Comparison of ENCODE assay signal across 8 cellular contexts in genomic region chr4:68349361-68350360, GRCh38. TPM values are rescaled to one million over a fixed set of nuclear protein-coding genes. Genes with fewer than 3 reads are reported as not detected.
DNase-seq lines count a peak whose midpoint lies in the region; ATAC-seq, FAIRE-seq and TF ChIP-seq lines count a peak whose summit lies in the region.

Gene YTHDC1, minus strand, starts transcription at chr4:68350090. Its CDS starts 337 bp downstream, at chr4:68349753.

- H3K4ac ChIP-seq in trophoblast cell (ENCODE audit: low read depth, low read length), result peak within 1 kb of the TSS; percentile 99

- peak within 1 kb of the TSS; percentile 97 to 100 (median 98) for H3K4me3 Mint-ChIP-seq in T-cell

- ATAC-seq in HG02840 (IDR thresholded peaks at IDR 0.05; ENCODE audit: low FRiP score, unreplicated experiment) (peak; percentile 95), T-cell (replicated peaks in 1 of 4) (peak; percentile 95 to 96 (median 95))

- H3K4me1 ChIP-seq in trophoblast cell (ENCODE audit: control insufficient read depth in 1 of 2, insufficient read depth in 2 of 2, low read length in 2 of 2) (peaks cover 0 to 5% of the 10 kb centered on the region in 2 experiments), transverse colon (peaks cover 12 to 38% (median 31%) of the 10 kb centered on the region in 4 donors)

- CTCF ChIA-PET in T-cell (lab: Charles Lee), result interaction anchor here in 1 of 2 donors (2.0 kb wide), 1 partner anchor 26 kb away, joined by 6 read pairs; no protein-coding TSS in a partner anchor

- peak within 1 kb of the TSS; percentile 99 to 100 for H3K27ac Mint-ChIP-seq in T-cell

- peak within 1 kb of the TSS; percentile 13 for H2AFZ ChIP-seq in trophoblast cell (ENCODE audit: insufficient read depth, low read length, poor library complexity)

- peak within 1 kb of the TSS; percentile 82 for H3K4me3 ChIP-seq in trophoblast cell (ENCODE audit: low read depth, low read length)
- peak within 1 kb of the TSS; percentile 71 to 92 (median 79) for H3K4me3 ChIP-seq in transverse colon

- H3K9ac ChIP-seq in trophoblast cell (ENCODE audit: low read length), result peak within 1 kb of the TSS; percentile 91

- H3K18ac ChIP-seq in trophoblast cell (ENCODE audit: low read length), result peak within 1 kb of the TSS; percentile 27

- H4K12ac ChIP-seq in trophoblast cell (ENCODE audit: low read depth, low read length), result peak within 1 kb of the TSS; percentile 82

- H2AK5ac ChIP-seq in trophoblast cell (ENCODE audit: low read length), result peak within 1 kb of the TSS; percentile 12

- H4K91ac ChIP-seq in trophoblast cell (ENCODE audit: low read depth, low read length), result peak within 1 kb of the TSS; percentile 96

- in situ Hi-C loops in transverse colon (cut with MboI; ENCODE audit: low pct_ligation_motif_present in 1 of 4, low pct_unique_long_range_greater_than_20kb in 1 of 4, low sequenced_read_pairs in 3 of 4), result no loop called here

- DNase-seq in GM12891 (ENCODE audit: insufficient read length, low spot score) (peak; percentile 70), NCI-H1436 treated with DMSO at 0.1 percent for 48 hours (lab: John Stamatoyannopoulos, UW) (peak; percentile 89), T-cell (peak; percentile 88 to 97 (median 95)), cardiac septum (ENCODE audit: low spot score) (peak; percentile 98), trophoblast cell (peak; percentile 97 to 98), transverse colon (peak; percentile 98)

- H3K4me2 ChIP-seq in trophoblast cell (ENCODE audit: low read length), result peak within 1 kb of the TSS; percentile 72

- intact Hi-C loops in cardiac septum (cut with DNase I), result no loop called here
- intact Hi-C loops in transverse colon (cut with DNase I; ENCODE audit: low total_unique reads), result no loop called here

- TF ChIP-seq EP300 in transverse colon (IDR thresholded peaks at IDR 0.05; ENCODE audit: low read depth), result no peak

- H3K27me3 ChIP-seq in trophoblast cell (ENCODE audit: insufficient read depth, low read length) (no peaks in the 10 kb centered on the region), transverse colon (no peaks in the 10 kb centered on the region)

- H3K27me3 Mint-ChIP-seq in T-cell, result no peaks in the 10 kb centered on the region

- H3K79me2 ChIP-seq in trophoblast cell (ENCODE audit: control insufficient read depth, insufficient read depth, low read length, poor library complexity), result peaks cover 12% of the 10 kb centered on the region

- TF ChIP-seq CTCF in transverse colon (IDR thresholded peaks at IDR 0.05), result no peak

- peak within 1 kb of the TSS; percentile 57 for H3K14ac ChIP-seq in trophoblast cell (ENCODE audit: low read length)

- peak; percentile 100 for FAIRE-seq in GM12891 (lab: Jason Lieb, UNC)

- TF ChIP-seq POLR2A in GM12891 (IDR thresholded peaks at IDR 0.05; ENCODE audit: low read depth, low read length) (peak; percentile 89), transverse colon (IDR thresholded peaks at IDR 0.05) (peak; percentile 98)

- POLR2A ChIA-PET in T-cell (lab: Charles Lee), result interaction anchor here in 1 of 2 donors (0.7 kb wide), 1 partner anchor 11 kb away, joined by 5 read pairs; no protein-coding TSS in a partner anchor

- peak within 1 kb of the TSS; percentile 75 for H2BK5ac ChIP-seq in trophoblast cell (ENCODE audit: low read depth, low read length, poor library complexity)

- H2BK120ac ChIP-seq in trophoblast cell (ENCODE audit: insufficient read depth, low read length, poor library complexity), result peak within 1 kb of the TSS; percentile 65

- 1% methylated on average over 79 of the region's 79 CpGs for WGBS in adipose tissue, 3 donors
- no CpG with 5 or more reads among the region's 79 CpGs for whole genome bisulfite sequencing in trophoblast cell (ENCODE audit: extremely low coverage, insufficient coverage, insufficient read length)
- 0 to 1% methylated on average over 12 to 70 of the region's 79 CpGs for WGBS in transverse colon (ENCODE audit: low coverage in 1 of 2), 2 donors

- no peaks in the 10 kb centered on the region for H3K9me3 Mint-ChIP-seq in T-cell

- H3K36me3 ChIP-seq in trophoblast cell (ENCODE audit: control insufficient read depth in 1 of 2, insufficient read depth in 2 of 2, low read length in 2 of 2), result no peaks in the 10 kb centered on the region
- no peaks in the 10 kb centered on the region for H3K36me3 ChIP-seq in transverse colon

- H3K36me3 Mint-ChIP-seq in T-cell, result peaks cover 12% of the 10 kb centered on the region

- peak within 1 kb of the TSS; percentile 82 for H4K8ac ChIP-seq in trophoblast cell (ENCODE audit: low read depth, low read length)

- H3K27ac ChIP-seq in adipose tissue (ENCODE audit: low read depth, low read length) (peak within 1 kb of the TSS; percentile 85), trophoblast cell (ENCODE audit: low read depth, low read length) (peak within 1 kb of the TSS; percentile 90), transverse colon (peak within 1 kb of the TSS; percentile 94 to 98 (median 96))

- H3K9me3 ChIP-seq in trophoblast cell (ENCODE audit: insufficient read depth, low read depth, low read length) (no peaks in the 10 kb centered on the region), transverse colon (no peaks in the 10 kb centered on the region)

- no peak within 1 kb of the TSS for H3K23ac ChIP-seq in trophoblast cell (ENCODE audit: low read length)

- peaks cover 38 to 54% (median 43%) of the 10 kb centered on the region in 3 donors for H3K4me1 Mint-ChIP-seq in T-cell

- H2BK12ac ChIP-seq in trophoblast cell (ENCODE audit: low read length), result no peak within 1 kb of the TSS

- H3K79me1 ChIP-seq in trophoblast cell (ENCODE audit: low read length), result peaks cover 9% of the 10 kb centered on the region

TF ChIP-seq in GM12891, 5 proteins besides CTCF, POLR2A, EP300 and RAD21:
- TF ChIP-seq TAF1 (IDR thresholded peaks at IDR 0.05; ENCODE audit: low read depth, low read length) (peak; percentile 88), PAX5 (IDR thresholded peaks at IDR 0.05; ENCODE audit: insufficient read depth, low read length, severe bottlenecking) (no peak), SPI1 (IDR thresholded peaks at IDR 0.05; ENCODE audit: low read depth, low read length) (peak; percentile 41), POLR2AphosphoS5 (IDR thresholded peaks at IDR 0.05; ENCODE audit: low read depth, low read length) (peak; percentile 88), POU2F2 (IDR thresholded peaks at IDR 0.05; ENCODE audit: low read depth, low read length) (peak; percentile 78; the same call in 1 of the 2 replicates)
TF ChIP-seq in GM12891: peak in this region for 4.

RNA-seq across cellular contexts. Expression of gene YTHDC1, which starts in this region (rescaled TPM):
- 44.4 TPM for polyA plus RNA-seq in GM12891 (2012; ENCODE audit: low read depth, missing spikeins)
- 100 to 1,000 TPM; 163 to 233 (median 171) TPM for total RNA-seq in T-cell
- polyA plus RNA-seq in adipose tissue, result 10 to 100 TPM; 29.4 to 42.4 (median 37.6) TPM
- total RNA-seq in cardiac septum, result 56.5 TPM
- 66.0 and 69.7 TPM in 2 replicates for polyA plus RNA-seq in trophoblast cell (2013)
- total RNA-seq in transverse colon, result 100 to 1,000 TPM in 1 of 4 donors, 10 to 100 TPM in 3; 47.4 to 183 (median 82.7) TPM

Comparison
In these comparisons a context has a peak if more than half of its experiments do, and no peak if none do; other contexts are left out.
1. Peak in every context shown above with its lines: DNase-seq, ATAC-seq, H3K4me3 ChIP-seq and H3K27ac ChIP-seq.